9 cellular contexts compared by ENCODE assay signal in the genomic region with DNA sequence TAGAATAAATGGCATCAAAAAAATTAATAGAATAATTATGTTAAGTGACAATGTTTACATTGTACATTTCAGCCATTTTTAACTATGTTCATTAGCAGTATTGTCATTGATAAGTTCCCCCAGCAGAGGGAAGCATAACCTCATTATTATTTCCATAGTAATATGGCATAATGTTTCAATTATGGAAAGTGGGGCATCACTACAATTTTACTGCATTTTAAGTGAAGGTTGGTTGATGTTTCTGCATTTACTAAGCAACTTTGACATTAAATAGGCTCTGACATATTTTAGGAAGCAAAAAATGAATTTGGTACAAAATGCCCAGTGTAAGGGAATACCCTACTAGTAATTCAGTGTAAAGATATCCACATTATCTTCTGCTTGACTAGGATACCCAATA.
DNase-seq lines count a peak whose midpoint lies in the region; ATAC-seq and TF ChIP-seq lines count a peak whose summit lies in the region.
"Had no signal": no experiment of that assay in that cellular context is flagged by ENCODE, and none has a peak within 500 bp of the region (broad histone marks: within the 10 kb centered on the region; RNA-seq: fewer than 3 reads in every experiment).

No MANE protein-coding gene starts in this region.

- H3K9me3 ChIP-seq in gastrocnemius medialis = no peaks in the 10 kb centered on the region

- ATAC-seq in GM21717 (IDR thresholded peaks at IDR 0.05; ENCODE audit: unreplicated experiment) (peak; percentile 78), gastrocnemius medialis (no peak), sciatic nerve (no peak)

- H3K36me3 ChIP-seq in gastrocnemius medialis = no peaks in the 10 kb centered on the region

- H3K27me3 ChIP-seq in gastrocnemius medialis = no peaks in the 10 kb centered on the region

- H3K9me3 Mint-ChIP-seq in activated CD4-positive, alpha-beta T cell treated with anti-CD3 and anti-CD28 coated beads, Interleukin-2, amount 10 ng/mL, durations not matched to agents 7 days and 5 days = no peaks in the 10 kb centered on the region
- H3K9me3 Mint-ChIP-seq: stimulated activated naive CD8-positive, alpha-beta T cell treated with anti-CD3 and anti-CD28 coated beads, Interleukin-15, Interleukin-2, amounts not matched to agents 100 ng/mL and 50 ng/mL, for 24 hours had no signal

- CTCF ChIA-PET in activated CD4-positive, alpha-beta T cell treated with anti-CD3 and anti-CD28 coated beads, Interleukin-2, amount 10 ng/mL, durations not matched to agents 7 days and 5 days (lab: Charles Lee) = no interaction called here

- no peaks in the 10 kb centered on the region for H3K4me1 ChIP-seq in gastrocnemius medialis

- H3K27ac ChIP-seq in gastrocnemius medialis = no peak overlapping the region

- no peaks in the 10 kb centered on the region for H3K36me3 Mint-ChIP-seq in activated CD4-positive, alpha-beta T cell treated with anti-CD3 and anti-CD28 coated beads, Interleukin-2, amount 10 ng/mL, durations not matched to agents 7 days and 5 days (ENCODE audit: low read depth)

- no peaks in the 10 kb centered on the region for H3K27me3 Mint-ChIP-seq in activated CD4-positive, alpha-beta T cell treated with anti-CD3 and anti-CD28 coated beads, Interleukin-2, amount 10 ng/mL, durations not matched to agents 7 days and 5 days
- H3K27me3 Mint-ChIP-seq: stimulated activated naive CD8-positive, alpha-beta T cell treated with anti-CD3 and anti-CD28 coated beads, Interleukin-15, Interleukin-2, amounts not matched to agents 100 ng/mL and 50 ng/mL, for 24 hours had no signal

- intact Hi-C loops in gastrocnemius medialis (cut with DNase I; ENCODE audit: low total_unique reads) (no loop called here), sciatic nerve (cut with DNase I) (loop anchor here (10.0 kb wide), 1 partner anchor 1048 kb away; no protein-coding TSS in a partner anchor)

- no peak overlapping the region for H3K4me3 Mint-ChIP-seq in activated CD4-positive, alpha-beta T cell treated with anti-CD3 and anti-CD28 coated beads, Interleukin-2, amount 10 ng/mL, durations not matched to agents 7 days and 5 days
- H3K4me3 Mint-ChIP-seq: stimulated activated naive CD8-positive, alpha-beta T cell treated with anti-CD3 and anti-CD28 coated beads, Interleukin-15, Interleukin-2, amounts not matched to agents 100 ng/mL and 50 ng/mL, for 24 hours had no signal

- H3K4me1 Mint-ChIP-seq in activated CD4-positive, alpha-beta T cell treated with anti-CD3 and anti-CD28 coated beads, Interleukin-2, amount 10 ng/mL, durations not matched to agents 7 days and 5 days = peaks cover 2% of the 10 kb centered on the region

- no peak overlapping the region for H3K27ac Mint-ChIP-seq in activated CD4-positive, alpha-beta T cell treated with anti-CD3 and anti-CD28 coated beads, Interleukin-2, amount 10 ng/mL, durations not matched to agents 7 days and 5 days
- H3K27ac Mint-ChIP-seq: stimulated activated naive CD8-positive, alpha-beta T cell treated with anti-CD3 and anti-CD28 coated beads, Interleukin-15, Interleukin-2, amounts not matched to agents 100 ng/mL and 50 ng/mL, for 24 hours had no signal

- no peak for TF ChIP-seq POLR2A in gastrocnemius medialis (IDR thresholded peaks at IDR 0.05)

- POLR2A ChIA-PET in activated CD4-positive, alpha-beta T cell treated with anti-CD3 and anti-CD28 coated beads, Interleukin-2, amount 10 ng/mL, durations not matched to agents 7 days and 5 days (lab: Charles Lee) = no interaction called here

- peak; percentile 51 for TF ChIP-seq CTCF in fibroblast of the aortic adventitia (IDR thresholded peaks at IDR 0.05; ENCODE audit: insufficient read depth, low read length)
- peak; percentile 19 to 52 (median 45) for TF ChIP-seq CTCF in gastrocnemius medialis (IDR thresholded peaks at IDR 0.05 in 4 of 5, conservative IDR thresholded peaks at IDR 0.05 in 1 of 5)

- peak; percentile 48 for DNase-seq in activated CD4-positive, alpha-beta T cell treated with anti-CD3 and anti-CD28 coated beads, Interleukin-2, amount 10 ng/mL, durations not matched to agents 7 days and 5 days
- no peak for DNase-seq in activated CD4-positive, alpha-beta T cell treated with anti-CD3 and anti-CD28 coated beads, Interleukin-2, amount 50 U/mL, for 1 hour
- DNase-seq in HuH-7 (ENCODE audit: low spot score) = peak; percentile 7
- DNase-seq in SHP77 treated with DMSO at 0.1 percent for 48 hours (lab: John Stamatoyannopoulos, UW) = peak; percentile 18
- peak; percentile 67 for DNase-seq in fibroblast of the aortic adventitia (ENCODE audit: low read depth)
- no peak for DNase-seq in gastrocnemius medialis
- no peak for DNase-seq in sciatic nerve (ENCODE audit: low spot score)

- H3K4me3 ChIP-seq in fibroblast of the aortic adventitia (ENCODE audit: low read depth, low read length) = no peak overlapping the region
- H3K4me3 ChIP-seq in gastrocnemius medialis = no peak overlapping the region

- in situ Hi-C loops in gastrocnemius medialis (cut with MboI; ENCODE audit: low sequenced_read_pairs in 4 of 4) = loop anchor here in 2 of 4 donors (5.0 to 10.0 kb wide), 2 partner anchors 1046 to 1048 kb away; no protein-coding TSS in a partner anchor

Comparison
In these comparisons a context has a peak if more than half of its experiments do, and no peak if none do; other contexts are left out.
1. DNase-seq: peak in activated CD4-positive, alpha-beta T cell treated with anti-CD3 and anti-CD28 coated beads, Interleukin-2, amount 10 ng/mL, durations not matched to agents 7 days and 5 days (single experiment), HuH-7 (single experiment), SHP77 treated with DMSO at 0.1 percent for 48 hours (single experiment) and fibroblast of the aortic adventitia (single experiment); none in activated CD4-positive, alpha-beta T cell treated with anti-CD3 and anti-CD28 coated beads, Interleukin-2, amount 50 U/mL, for 1 hour (single experiment), gastrocnemius medialis (0 of 2) and sciatic nerve (single experiment).